Comparison of ENCODE assay signal across 9 cellular contexts in genomic region chr11:45899086-45899447, GRCh38. TPM values are rescaled to one million over a fixed set of nuclear protein-coding genes. Genes with fewer than 3 reads are reported as not detected.
DNase-seq lines count a peak whose midpoint lies in the region; ATAC-seq lines count a peak whose summit lies in the region.
"Had no signal": no experiment of that assay in that cellular context is flagged by ENCODE, and none has a peak within 500 bp of the region (broad histone marks: within the 10 kb centered on the region; RNA-seq: fewer than 3 reads in every experiment).

No MANE protein-coding gene starts in this region.

- H3K27ac ChIP-seq in layer of hippocampus (ENCODE audit: low read depth, low read length) (peak overlapping the region; percentile 99), subcutaneous abdominal adipose tissue (ENCODE audit: low read depth, low read length) (no peak overlapping the region)

- no peaks in the 10 kb centered on the region for H3K27me3 ChIP-seq in layer of hippocampus (ENCODE audit: control insufficient read depth, insufficient read depth, low read length)
- peaks cover 0 to 19% (median 6%) of the 10 kb centered on the region in 5 donors for H3K27me3 ChIP-seq in subcutaneous abdominal adipose tissue (ENCODE audit: control insufficient read depth in 5 of 5, insufficient read depth in 4 of 5, low read length in 5 of 5)

- no peaks in the 10 kb centered on the region for H3K4me1 Mint-ChIP-seq in T-helper 2 cell treated with Interferon-gamma antibody and Interleukin-4, amounts not matched to agents 5 μg/mL and 100 μg/mL, for 36 hours (ENCODE audit: low read depth)
- no peaks in the 10 kb centered on the region for H3K4me1 Mint-ChIP-seq in activated T-helper 17 cell treated with anti-CD3 and anti-CD28 coated beads, Interleukin-2, amount 50 U/mL, for 72 hours

- peaks cover 0 to 15% (median 9%) of the 10 kb centered on the region in 5 donors for H3K36me3 ChIP-seq in subcutaneous abdominal adipose tissue (ENCODE audit: control insufficient read depth in 5 of 5, insufficient read depth in 5 of 5, low read length in 5 of 5)

- peak overlapping the region; percentile 40 for H3K4me3 Mint-ChIP-seq in T-helper 2 cell treated with Interferon-gamma antibody and Interleukin-4, amounts not matched to agents 5 μg/mL and 100 μg/mL, for 36 hours
- peak overlapping the region; percentile 37 for H3K4me3 Mint-ChIP-seq in activated T-helper 17 cell treated with anti-CD3 and anti-CD28 coated beads, Interleukin-2, amount 50 U/mL, for 72 hours

- no peaks in the 10 kb centered on the region for H3K36me3 Mint-ChIP-seq in T-helper 2 cell treated with Interferon-gamma antibody and Interleukin-4, amounts not matched to agents 5 μg/mL and 100 μg/mL, for 36 hours (ENCODE audit: low read depth)
- no peaks in the 10 kb centered on the region for H3K36me3 Mint-ChIP-seq in activated T-helper 17 cell treated with anti-CD3 and anti-CD28 coated beads, Interleukin-2, amount 50 U/mL, for 72 hours (ENCODE audit: low read depth)

- H3K27ac Mint-ChIP-seq in T-helper 2 cell treated with Interferon-gamma antibody and Interleukin-4, amounts not matched to agents 5 μg/mL and 100 μg/mL, for 36 hours = no peak overlapping the region
- H3K27ac Mint-ChIP-seq in activated T-helper 17 cell treated with anti-CD3 and anti-CD28 coated beads, Interleukin-2, amount 50 U/mL, for 72 hours = no peak overlapping the region

- H3K27me3 Mint-ChIP-seq in T-helper 2 cell treated with Interferon-gamma antibody and Interleukin-4, amounts not matched to agents 5 μg/mL and 100 μg/mL, for 36 hours (ENCODE audit: low read depth) = peaks cover 32% of the 10 kb centered on the region
- H3K27me3 Mint-ChIP-seq in activated T-helper 17 cell treated with anti-CD3 and anti-CD28 coated beads, Interleukin-2, amount 50 U/mL, for 72 hours = peaks cover 21% of the 10 kb centered on the region

- peak overlapping the region in 3 of 5 donors; percentile 49 to 63 (median 63) for H3K4me3 ChIP-seq in subcutaneous abdominal adipose tissue (ENCODE audit: low read depth in 1 of 5, low read length in 5 of 5)

- DNase-seq in T-helper 2 cell treated with Interferon-gamma antibody and Interleukin-4, amounts not matched to agents 5 μg/mL and 100 μg/mL, for 36 hours (ENCODE audit: low spot score) = no peak
- DNase-seq in T-helper 2 cell (no peak), NCI-H146 treated with DMSO at 0.1 percent for 48 hours (lab: John Stamatoyannopoulos, UW; ENCODE audit: unreplicated experiment) (no peak)
- no peak for DNase-seq in stimulated activated CD4-positive, alpha-beta T cell treated with anti-CD3 and anti-CD28 coated beads, Interleukin-4, amount 100 ng/mL, for 24 hours

- peaks cover 0 to 25% (median 23%) of the 10 kb centered on the region in 5 donors for H3K4me1 ChIP-seq in subcutaneous abdominal adipose tissue (ENCODE audit: control insufficient read depth in 5 of 5, insufficient read depth in 5 of 5, low read length in 5 of 5)

- H3K9ac ChIP-seq in subcutaneous abdominal adipose tissue (ENCODE audit: low read length in 5 of 5) = no peak overlapping the region

- no peaks in the 10 kb centered on the region for H3K9me3 ChIP-seq in subcutaneous abdominal adipose tissue (ENCODE audit: control insufficient read depth in 5 of 5, low read length in 5 of 5)

- ATAC-seq in activated T-helper 17 cell treated with anti-CD3 and anti-CD28 coated beads, Interleukin-2, amount 50 U/mL, for 72 hours (replicated peaks) = peak; percentile 2
- no peak for ATAC-seq in GM18498 (IDR thresholded peaks at IDR 0.05; ENCODE audit: unreplicated experiment)

- no peaks in the 10 kb centered on the region for H3K9me3 Mint-ChIP-seq in T-helper 2 cell treated with Interferon-gamma antibody and Interleukin-4, amounts not matched to agents 5 μg/mL and 100 μg/mL, for 36 hours
- no peaks in the 10 kb centered on the region for H3K9me3 Mint-ChIP-seq in activated T-helper 17 cell treated with anti-CD3 and anti-CD28 coated beads, Interleukin-2, amount 50 U/mL, for 72 hours

RNA-seq across cellular contexts. Expression of gene FREY1, which starts 8.0 kb away (rescaled TPM):
- 1 to 10 TPM; 1.8 to 2.7 TPM for total RNA-seq in activated T-helper 17 cell treated with anti-CD3 and anti-CD28 coated beads, Interleukin-2, amount 50 U/mL, for 72 hours

RNA-seq across cellular contexts. Expression of gene MAPK8IP1, which starts 13.6 kb away (rescaled TPM):
- under 1 TPM; 0.65 to 0.93 TPM for total RNA-seq in activated T-helper 17 cell treated with anti-CD3 and anti-CD28 coated beads, Interleukin-2, amount 50 U/mL, for 72 hours

RNA-seq across cellular contexts. Expression of gene PEX16, which starts 18.6 kb away (rescaled TPM):
- total RNA-seq in activated T-helper 17 cell treated with anti-CD3 and anti-CD28 coated beads, Interleukin-2, amount 50 U/mL, for 72 hours = 10 to 100 TPM; 27.9 to 45.4 TPM

RNA-seq across cellular contexts. Expression of gene LARGE2, which starts 23.4 kb away (rescaled TPM):
- 1 to 10 TPM in 1 of 2 donors, under 1 TPM in 1; 0.80 to 1.8 TPM for total RNA-seq in activated T-helper 17 cell treated with anti-CD3 and anti-CD28 coated beads, Interleukin-2, amount 50 U/mL, for 72 hours
- total RNA-seq: left ventricle myocardium superior had no signal

RNA-seq across cellular contexts. Expression of gene CRY2, which starts 51.8 kb away (rescaled TPM):
- 10 to 100 TPM; 12.3 to 25.4 TPM for total RNA-seq in activated T-helper 17 cell treated with anti-CD3 and anti-CD28 coated beads, Interleukin-2, amount 50 U/mL, for 72 hours
